Comparison of ENCODE assay signal across 8 cellular contexts in the genomic region with DNA sequence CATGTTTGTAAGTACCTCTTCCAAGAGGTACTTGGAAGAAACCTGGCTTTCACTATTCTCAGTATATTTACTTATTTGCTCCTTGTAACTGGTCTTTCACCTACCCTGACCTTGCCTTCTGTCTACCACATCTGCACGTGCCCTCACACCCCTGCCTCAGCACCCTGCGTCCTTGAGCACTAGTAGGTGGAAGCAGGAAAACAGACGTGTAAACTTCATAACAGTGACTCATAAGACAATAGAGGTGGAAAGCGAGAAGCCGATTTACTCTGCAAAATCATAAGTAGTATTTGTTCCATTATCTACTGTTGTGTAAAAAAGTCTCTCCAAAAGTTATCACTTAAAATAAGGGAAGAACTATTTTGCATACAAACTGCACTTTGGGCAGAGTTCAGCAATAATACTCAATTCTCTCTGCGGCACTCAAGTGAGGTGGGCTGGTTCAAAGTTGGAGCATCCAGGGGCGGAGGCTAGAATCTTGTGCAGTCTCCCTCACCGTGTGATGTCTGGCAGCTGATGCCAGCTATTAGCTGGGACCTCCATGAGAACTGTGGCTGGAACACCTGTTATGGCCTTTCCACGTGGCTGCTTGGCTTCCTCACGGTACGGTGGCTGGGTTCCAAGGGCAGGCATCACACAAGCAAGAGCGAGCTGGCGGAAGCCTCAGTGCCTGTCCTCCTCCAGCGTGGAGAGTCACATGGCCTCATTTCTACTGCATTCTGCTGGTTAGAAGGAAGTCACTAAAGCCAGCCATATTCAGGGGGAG. TPM values are rescaled to one million over a fixed set of nuclear protein-coding genes. Genes with fewer than 3 reads are reported as not detected.
DNase-seq lines count a peak whose midpoint lies in the region; ATAC-seq and TF ChIP-seq lines count a peak whose summit lies in the region.

No MANE protein-coding gene starts in this region.

- TF ChIP-seq POLR2A in esophagus squamous epithelium (IDR thresholded peaks at IDR 0.05) = no peak

- intact Hi-C loops in esophagus squamous epithelium (cut with DNase I) (no loop called here), psoas muscle (cut with DNase I) (loop anchor here in 1 of 2 donors (10.0 kb wide), 1 partner anchor 94 kb away; no protein-coding TSS in a partner anchor)

- H3K27me3 ChIP-seq in BE2C = no peaks in the 10 kb centered on the region
- H3K27me3 ChIP-seq in esophagus squamous epithelium = no peaks in the 10 kb centered on the region
- no peaks in the 10 kb centered on the region for H3K27me3 ChIP-seq in psoas muscle (ENCODE audit: insufficient read depth in 3 of 3, low read length in 2 of 3)

- H3K9me3 ChIP-seq in BE2C (no peaks in the 10 kb centered on the region), esophagus squamous epithelium (no peaks in the 10 kb centered on the region), psoas muscle (no peaks in the 10 kb centered on the region)

- peak; percentile 68 for DNase-seq in BE2C
- peak; percentile 15 for DNase-seq in NCI-H2081 treated with DMSO at 0.1 percent for 48 hours (lab: John Stamatoyannopoulos, UW)
- DNase-seq in activated CD8-positive, alpha-beta T cell treated with anti-CD3 and anti-CD28 coated beads, Interleukin-2, amount 10 ng/mL, durations not matched to agents 7 days and 5 days = peak; percentile 84
- peak; percentile 15 for DNase-seq in esophagus squamous epithelium (lab: John Stamatoyannopoulos, UW)
- peak; percentile 56 to 64 for DNase-seq in psoas muscle
- DNase-seq in omental fat pad (ENCODE audit: low spot score) = no peak
- no peak for DNase-seq in LoVo (ENCODE audit: low spot score)

- H3K4me1 ChIP-seq in BE2C (peaks cover 12% of the 10 kb centered on the region), esophagus squamous epithelium (peaks cover 0 to 20% (median 15%) of the 10 kb centered on the region in 3 donors), psoas muscle (no peaks in the 10 kb centered on the region)

- H3K27me3 Mint-ChIP-seq in activated CD8-positive, alpha-beta T cell treated with anti-CD3 and anti-CD28 coated beads, Interleukin-2, amount 10 ng/mL, durations not matched to agents 7 days and 5 days (ENCODE audit: low read depth) = no peaks in the 10 kb centered on the region

- TF ChIP-seq CTCF in BE2C (IDR thresholded peaks at IDR 0.05; ENCODE audit: low read depth, low read length) (no peak), esophagus squamous epithelium (IDR thresholded peaks at IDR 0.05) (no peak), psoas muscle (IDR thresholded peaks at IDR 0.05) (no peak), omental fat pad (IDR thresholded peaks at IDR 0.05) (no peak)

- ATAC-seq in GM21390 (IDR thresholded peaks at IDR 0.05; ENCODE audit: unreplicated experiment) (peak; percentile 49), psoas muscle (peak; percentile 55 to 70 (median 66)), omental fat pad (ENCODE audit: low FRiP score) (no peak)
- ATAC-seq in activated CD8-positive, alpha-beta T cell treated with anti-CD3 and anti-CD28 coated beads, Interleukin-2, amount 10 ng/mL, durations not matched to agents 7 days and 5 days = peak; percentile 97

- H3K4me3 ChIP-seq in BE2C (ENCODE audit: low read depth, low read length) = no peak overlapping the region; the same call in 1 of the 2 replicates
- H3K4me3 ChIP-seq in esophagus squamous epithelium = peak overlapping the region in 2 of 4 donors; percentile 3 to 47
- no peak overlapping the region for H3K4me3 ChIP-seq in psoas muscle

- H3K9me3 Mint-ChIP-seq in activated CD8-positive, alpha-beta T cell treated with anti-CD3 and anti-CD28 coated beads, Interleukin-2, amount 10 ng/mL, durations not matched to agents 7 days and 5 days (ENCODE audit: insufficient read depth) = no peaks in the 10 kb centered on the region

- H3K36me3 Mint-ChIP-seq in activated CD8-positive, alpha-beta T cell treated with anti-CD3 and anti-CD28 coated beads, Interleukin-2, amount 10 ng/mL, durations not matched to agents 7 days and 5 days (ENCODE audit: low read depth) = peaks cover 27% of the 10 kb centered on the region

- CTCF ChIA-PET in activated CD8-positive, alpha-beta T cell treated with anti-CD3 and anti-CD28 coated beads, Interleukin-2, amount 10 ng/mL, durations not matched to agents 7 days and 5 days (lab: Charles Lee) = interaction anchor here (1.0 to 3.7 kb wide), 12 partner anchors 10 to 78 kb away, joined by 3 to 18 read pairs (median 6); no protein-coding TSS in a partner anchor

- H3K4me3 Mint-ChIP-seq in activated CD8-positive, alpha-beta T cell treated with anti-CD3 and anti-CD28 coated beads, Interleukin-2, amount 10 ng/mL, durations not matched to agents 7 days and 5 days = peak overlapping the region; percentile 77

- peak overlapping the region; percentile 95 for H3K27ac Mint-ChIP-seq in activated CD8-positive, alpha-beta T cell treated with anti-CD3 and anti-CD28 coated beads, Interleukin-2, amount 10 ng/mL, durations not matched to agents 7 days and 5 days

- H3K36me3 ChIP-seq in BE2C (no peaks in the 10 kb centered on the region), esophagus squamous epithelium (no peaks in the 10 kb centered on the region), psoas muscle (ENCODE audit: insufficient read depth in 1 of 2, low read depth in 1 of 2) (no peaks in the 10 kb centered on the region)

- POLR2A ChIA-PET in activated CD8-positive, alpha-beta T cell treated with anti-CD3 and anti-CD28 coated beads, Interleukin-2, amount 10 ng/mL, durations not matched to agents 7 days and 5 days (lab: Charles Lee) = interaction anchor here (0.8 to 2.0 kb wide), 5 partner anchors 15 to 19 kb away, joined by 3 to 10 read pairs (median 3); no protein-coding TSS in a partner anchor

- H3K4me1 Mint-ChIP-seq in activated CD8-positive, alpha-beta T cell treated with anti-CD3 and anti-CD28 coated beads, Interleukin-2, amount 10 ng/mL, durations not matched to agents 7 days and 5 days (ENCODE audit: low read depth) = peaks cover 45% of the 10 kb centered on the region

- H3K27ac ChIP-seq in esophagus squamous epithelium (peak overlapping the region; percentile 30 to 42 (median 38)), psoas muscle (no peak overlapping the region)

- 21 to 33% methylated on average over 8 to 13 of the region's 14 CpGs for WGBS in esophagus squamous epithelium, 2 donors
- 45 to 48% (median 46%) methylated on average over 14 of the region's 14 CpGs for WGBS in psoas muscle, 3 donors

RNA-seq across cellular contexts. Expression of a gene that starts 30.4 kb away (rescaled TPM):
- polyA plus RNA-seq in BE2C (2012; ENCODE audit: insufficient read depth, insufficient read length, low read depth) = 14.9 TPM
- total RNA-seq in activated CD8-positive, alpha-beta T cell treated with anti-CD3 and anti-CD28 coated beads, Interleukin-2, amount 10 ng/mL, durations not matched to agents 7 days and 5 days = 10 to 100 TPM; 84.6 to 91.6 TPM
- 10 to 100 TPM; 17.9 to 37.6 (median 25.4) TPM for total RNA-seq in esophagus squamous epithelium
- total RNA-seq in psoas muscle = 10 to 100 TPM; 16.3 to 27.8 (median 24.9) TPM
- polyA plus RNA-seq in psoas muscle = 10 to 100 TPM in 1 of 3 donors, 1 to 10 TPM in 2; 7.4 to 16.0 (median 9.0) TPM
- total RNA-seq in omental fat pad = 10 to 100 TPM; 24.5 to 41.1 (median 38.0) TPM

RNA-seq across cellular contexts. Expression of a gene that starts 48.3 kb away (rescaled TPM):
- polyA plus RNA-seq in BE2C (2012; ENCODE audit: insufficient read depth, insufficient read length, low read depth) = 410 TPM
- 100 to 1,000 TPM; 241 to 253 TPM for total RNA-seq in activated CD8-positive, alpha-beta T cell treated with anti-CD3 and anti-CD28 coated beads, Interleukin-2, amount 10 ng/mL, durations not matched to agents 7 days and 5 days
- total RNA-seq in esophagus squamous epithelium (100 to 1,000 TPM in 1 of 4 donors, 10 to 100 TPM in 3; 87.8 to 112 (median 93.5) TPM), psoas muscle (100 to 1,000 TPM in 1 of 4 donors, 10 to 100 TPM in 3; 62.8 to 114 (median 86.4) TPM), omental fat pad (100 to 1,000 TPM in 3 of 4 donors, 10 to 100 TPM in 1; 98.9 to 173 (median 140) TPM)
- 100 to 1,000 TPM in 2 of 3 donors, 10 to 100 TPM in 1; 66.2 to 135 (median 114) TPM for polyA plus RNA-seq in psoas muscle

RNA-seq across cellular contexts. Expression of a gene that starts 51.5 kb away (rescaled TPM):
- 6.3 TPM for polyA plus RNA-seq in BE2C (2012; ENCODE audit: insufficient read depth, insufficient read length, low read depth)
- total RNA-seq in activated CD8-positive, alpha-beta T cell treated with anti-CD3 and anti-CD28 coated beads, Interleukin-2, amount 10 ng/mL, durations not matched to agents 7 days and 5 days = not detected
- not detected for total RNA-seq in esophagus squamous epithelium
- total RNA-seq in psoas muscle = under 1 TPM in 1 of 4 donors, not detected in 3; 0.36 TPM
- under 1 TPM in 1 of 3 donors, not detected in 2; 0.03 TPM for polyA plus RNA-seq in psoas muscle
- 1 to 10 TPM in 1 of 4 donors, under 1 TPM in 1, not detected in 2; 0.19 to 1.2 TPM for total RNA-seq in omental fat pad

Comparison
In these comparisons a context has a peak if more than half of its experiments do, and no peak if none do; other contexts are left out.
1. DNase-seq: peak in BE2C (single experiment), NCI-H2081 treated with DMSO at 0.1 percent for 48 hours (single experiment), activated CD8-positive, alpha-beta T cell treated with anti-CD3 and anti-CD28 coated beads, Interleukin-2, amount 10 ng/mL, durations not matched to agents 7 days and 5 days (single experiment), esophagus squamous epithelium (single experiment) and psoas muscle (2 of 2); none in omental fat pad (single experiment) and LoVo (single experiment).